21 cellular contexts compared by ENCODE assay signal in the genomic region with DNA sequence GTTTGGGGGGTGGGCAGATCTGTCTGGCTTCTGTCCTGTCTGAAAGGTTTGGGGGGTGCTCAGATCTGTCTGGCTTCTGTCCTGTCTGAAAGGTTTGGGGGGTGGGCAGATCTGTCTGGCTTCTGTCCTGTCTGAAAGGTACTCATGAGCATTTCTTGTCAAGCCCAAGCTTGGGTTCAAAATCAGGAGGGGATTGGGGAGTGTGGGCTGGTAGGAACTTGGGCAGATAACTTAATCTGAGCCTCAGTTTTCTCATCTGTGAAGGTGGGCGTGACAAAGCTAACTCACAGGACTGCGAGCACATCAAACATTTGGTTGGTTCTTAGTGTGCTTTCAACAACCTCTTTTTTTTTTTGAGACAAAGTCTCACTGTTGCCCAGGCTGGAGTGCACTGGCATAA. TPM values are rescaled to one million over a fixed set of nuclear protein-coding genes. Genes with fewer than 3 reads are reported as not detected.
A peak's percentile ranks its signal among the peaks of the same experiment; 100 is the strongest.
DNase-seq lines count a peak whose midpoint lies in the region; ATAC-seq, FAIRE-seq and TF ChIP-seq lines count a peak whose summit lies in the region.
"Had no signal": no experiment of that assay in that cellular context is flagged by ENCODE, and none has a peak within 500 bp of the region (broad histone marks: within the 10 kb centered on the region; RNA-seq: fewer than 3 reads in every experiment).

No MANE protein-coding gene starts in this region.

- H3K36me3 ChIP-seq in Panc1 (ENCODE audit: control insufficient read depth, insufficient read depth, low read length) = no peaks in the 10 kb centered on the region; the same call in 1 of the 2 replicates
- H3K36me3 ChIP-seq: SJCRH30 had no signal

- H3K27me3 ChIP-seq in Panc1 (ENCODE audit: control insufficient read depth, insufficient read depth, low read length) (no peaks in the 10 kb centered on the region), foreskin keratinocyte (no peaks in the 10 kb centered on the region)
- H3K27me3 ChIP-seq: SJCRH30 had no signal

- peaks cover 15% of the 10 kb centered on the region for H3K36me3 Mint-ChIP-seq in activated CD4-positive, alpha-beta T cell treated with anti-CD3 and anti-CD28 coated beads, Interleukin-2, amount 10 ng/mL, durations not matched to agents 7 days and 5 days (ENCODE audit: low read depth)
- peaks cover 8% of the 10 kb centered on the region for H3K36me3 Mint-ChIP-seq in chondrocyte (ENCODE audit: low read depth)
- peaks cover 7% of the 10 kb centered on the region for H3K36me3 Mint-ChIP-seq in progenitor cell of endocrine pancreas (ENCODE audit: insufficient read depth)

- H3K4me3 ChIP-seq in Panc1 (ENCODE audit: low read depth in 2 of 2, low read length in 2 of 2) = no peak overlapping the region
- H3K4me3 ChIP-seq: mucosa of descending colon, psoas muscle, SJCRH30, thoracic aorta had no signal

- no peak for TF ChIP-seq CTCF in Panc1 (IDR thresholded peaks at IDR 0.05)
- no peak for TF ChIP-seq CTCF in chondrocyte (IDR thresholded peaks at IDR 0.05)
- TF ChIP-seq CTCF in progenitor cell of endocrine pancreas (IDR thresholded peaks at IDR 0.05; ENCODE audit: unreplicated experiment) = no peak
- no peak for TF ChIP-seq CTCF in foreskin keratinocyte (conservative IDR thresholded peaks at IDR 0.05)

- intact Hi-C loops in Panc1 (cut with micrococcal nuclease; ENCODE audit: unreplicated experiment) = no loop called here

- no peaks in the 10 kb centered on the region for H3K9me3 ChIP-seq in Panc1 (ENCODE audit: control insufficient read depth, insufficient read depth, low read depth, low read length)
- H3K9me3 ChIP-seq: mucosa of descending colon, psoas muscle, SJCRH30, thoracic aorta had no signal

- CTCF ChIA-PET in activated CD4-positive, alpha-beta T cell treated with anti-CD3 and anti-CD28 coated beads, Interleukin-2, amount 10 ng/mL, durations not matched to agents 7 days and 5 days (lab: Charles Lee) = interaction anchor here (0.6 to 1.4 kb wide), 4 partner anchors 8 to 244 kb away, joined by 3 to 6 read pairs (median 4); no protein-coding TSS in a partner anchor
- CTCF ChIA-PET in Panc1 (lab: Charles Lee) = interaction anchor here (0.6 kb wide), 1 partner anchor 34 kb away, joined by 6 read pairs; no protein-coding TSS in a partner anchor

- H3K9me3 Mint-ChIP-seq in activated CD4-positive, alpha-beta T cell treated with anti-CD3 and anti-CD28 coated beads, Interleukin-2, amount 10 ng/mL, durations not matched to agents 7 days and 5 days = no peaks in the 10 kb centered on the region
- H3K9me3 Mint-ChIP-seq in chondrocyte (ENCODE audit: low read depth) (no peaks in the 10 kb centered on the region), progenitor cell of endocrine pancreas (ENCODE audit: low read depth) (no peaks in the 10 kb centered on the region)

- POLR2A ChIA-PET in activated CD4-positive, alpha-beta T cell treated with anti-CD3 and anti-CD28 coated beads, Interleukin-2, amount 10 ng/mL, durations not matched to agents 7 days and 5 days (lab: Charles Lee) = no interaction called here
- POLR2A ChIA-PET in Panc1 (lab: Charles Lee) = no interaction called here

- DNase-seq in activated CD4-positive, alpha-beta T cell treated with anti-CD3 and anti-CD28 coated beads, Interleukin-2, amount 10 ng/mL, durations not matched to agents 7 days and 5 days = no peak
- no peak for DNase-seq in activated CD4-positive, alpha-beta T cell treated with anti-CD3 and anti-CD28 coated beads, Interleukin-2, amount 50 U/mL, for 4 hours
- DNase-seq in Panc1 (ENCODE audit: low read depth, low spot score) (no peak), chondrocyte (ENCODE audit: low spot score) (no peak), progenitor cell of endocrine pancreas (ENCODE audit: low spot score, unreplicated experiment) (no peak), GM12892 (ENCODE audit: insufficient read length) (no peak), foreskin keratinocyte (no peak), midbrain (lab: John Stamatoyannopoulos, UW) (no peak)
- DNase-seq: amniotic stem cell, erythroblast, GF-D8, KG1, mucosa of descending colon, NCI-H1092 treated with DMSO at 0.1 percent for 48 hours, psoas muscle, SJCRH30 had no signal

- H3K27me3 Mint-ChIP-seq in activated CD4-positive, alpha-beta T cell treated with anti-CD3 and anti-CD28 coated beads, Interleukin-2, amount 10 ng/mL, durations not matched to agents 7 days and 5 days = no peaks in the 10 kb centered on the region
- H3K27me3 Mint-ChIP-seq in chondrocyte (ENCODE audit: low read depth) (no peaks in the 10 kb centered on the region), progenitor cell of endocrine pancreas (no peaks in the 10 kb centered on the region)

- peaks cover 55% of the 10 kb centered on the region for H3K4me1 Mint-ChIP-seq in activated CD4-positive, alpha-beta T cell treated with anti-CD3 and anti-CD28 coated beads, Interleukin-2, amount 10 ng/mL, durations not matched to agents 7 days and 5 days
- H3K4me1 Mint-ChIP-seq in chondrocyte (ENCODE audit: low read depth) = peaks cover 36% of the 10 kb centered on the region
- H3K4me1 Mint-ChIP-seq in progenitor cell of endocrine pancreas (ENCODE audit: low read depth) = peaks cover 3% of the 10 kb centered on the region

- peak overlapping the region; percentile 20; the same call in 1 of the 2 replicates for H3K27ac ChIP-seq in Panc1 (ENCODE audit: low read length)
- no peak overlapping the region for H3K27ac ChIP-seq in foreskin keratinocyte
- H3K27ac ChIP-seq: HL-60 had no signal

- BruUV-seq in Panc1 (replicated peaks; lab: Mats Ljungman, UMichigan) = no TSS peak

- H3K4me1 ChIP-seq in Panc1 (ENCODE audit: control insufficient read depth, insufficient read depth, low read length) (peaks cover 60% of the 10 kb centered on the region), foreskin keratinocyte (peaks cover 31% of the 10 kb centered on the region)

- no peak overlapping the region for H3K4me3 Mint-ChIP-seq in activated CD4-positive, alpha-beta T cell treated with anti-CD3 and anti-CD28 coated beads, Interleukin-2, amount 10 ng/mL, durations not matched to agents 7 days and 5 days
- no peak overlapping the region for H3K4me3 Mint-ChIP-seq in chondrocyte (ENCODE audit: unreplicated experiment)
- H3K4me3 Mint-ChIP-seq in progenitor cell of endocrine pancreas (ENCODE audit: low read depth) = no peak overlapping the region

- FAIRE-seq in GM12892 (lab: Jason Lieb, UNC) = no peak
- FAIRE-seq: A204.1, keratinocyte, TTC549 had no signal

- H3K27ac Mint-ChIP-seq in activated CD4-positive, alpha-beta T cell treated with anti-CD3 and anti-CD28 coated beads, Interleukin-2, amount 10 ng/mL, durations not matched to agents 7 days and 5 days = peak overlapping the region; percentile 73
- peak overlapping the region; percentile 68 for H3K27ac Mint-ChIP-seq in chondrocyte (ENCODE audit: unreplicated experiment)
- peak overlapping the region; percentile 24 for H3K27ac Mint-ChIP-seq in progenitor cell of endocrine pancreas

- no peak for TF ChIP-seq POLR2A in GM12892 (IDR thresholded peaks at IDR 0.05; ENCODE audit: low read depth, low read length)

- in situ Hi-C loops in Panc1 (cut with HindIII; ENCODE audit: low pct_unique_long_range_greater_than_20kb, low sequenced_read_pairs) = no loop called here

- ATAC-seq in Panc1 (no peak), foreskin keratinocyte (no peak)
- ATAC-seq: mucosa of descending colon, psoas muscle had no signal

RNA-seq across cellular contexts. Expression of a gene that starts 35.2 kb away (rescaled TPM):
- 10 to 100 TPM; 55.0 to 55.6 TPM for total RNA-seq in activated CD4-positive, alpha-beta T cell treated with anti-CD3 and anti-CD28 coated beads, Interleukin-2, amount 10 ng/mL, durations not matched to agents 7 days and 5 days
- 49.9 TPM for total RNA-seq in Panc1 (2021; ENCODE audit: unreplicated experiment)
- 15.7 TPM for polyA plus RNA-seq in Panc1 (2012; ENCODE audit: insufficient read length)
- total RNA-seq in chondrocyte = 82.5 to 84.3 TPM (median 83.0 TPM) in 3 replicates
- total RNA-seq in progenitor cell of endocrine pancreas = 77.6 and 79.7 TPM in 2 replicates
- polyA plus RNA-seq in GM12892 (2012; ENCODE audit: missing spikeins) = 24.1 TPM
- 61.3 and 68.2 TPM in 2 replicates for total RNA-seq in foreskin keratinocyte
- polyA plus RNA-seq in foreskin keratinocyte = 14.3 and 16.4 TPM in 2 replicates
